ENCODE assay signal across 1 cellular context in genomic region chr16:82024274-82024673, GRCh38.
TF ChIP-seq lines count a peak whose summit lies in the region.

No MANE protein-coding gene starts in this region.

TF ChIP-seq in HepG2, 621 proteins besides CTCF, POLR2A, EP300 and RAD21:
- TF ChIP-seq ZFYVE20 (CRISPR knock-in tag; IDR thresholded peaks at IDR 0.05; ENCODE audit: borderline replicate concordance, low read depth) = no peak
- TF ChIP-seq NCOA2 (CRISPR knock-in tag; IDR thresholded peaks at IDR 0.05) = no peak
- no peak for TF ChIP-seq CERS6 (CRISPR knock-in tag; IDR thresholded peaks at IDR 0.05)
- TF ChIP-seq RARA (CRISPR knock-in tag; IDR thresholded peaks at IDR 0.05) = 0 out of 2 replicates have a peak, but pooled peaks have one; percentile 9
